In the genomic region with DNA sequence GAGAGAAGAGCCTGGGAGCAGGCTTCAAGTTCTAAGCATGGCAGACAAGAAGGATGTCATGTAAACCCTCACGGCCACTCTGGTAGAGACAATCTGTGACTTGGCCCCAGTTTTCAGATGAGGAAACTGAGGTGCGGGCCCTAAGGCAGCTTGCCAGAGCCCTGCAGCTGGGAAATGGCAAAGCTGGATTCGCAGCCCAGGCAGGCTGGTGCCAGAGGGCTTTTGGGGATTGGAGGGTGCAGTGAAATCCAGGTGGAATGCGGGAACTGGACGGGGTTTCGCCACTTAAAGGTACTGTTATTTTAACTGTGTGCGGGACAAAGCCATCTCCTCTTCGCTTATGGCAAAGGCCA, we compare ENCODE assay signal across 1 cellular context.
TF ChIP-seq lines count a peak whose summit lies in the region.

No MANE protein-coding gene starts in this region.

TF ChIP-seq in liver, 16 proteins besides CTCF, POLR2A, EP300 and RAD21:
- TF ChIP-seq, protein P1, sequence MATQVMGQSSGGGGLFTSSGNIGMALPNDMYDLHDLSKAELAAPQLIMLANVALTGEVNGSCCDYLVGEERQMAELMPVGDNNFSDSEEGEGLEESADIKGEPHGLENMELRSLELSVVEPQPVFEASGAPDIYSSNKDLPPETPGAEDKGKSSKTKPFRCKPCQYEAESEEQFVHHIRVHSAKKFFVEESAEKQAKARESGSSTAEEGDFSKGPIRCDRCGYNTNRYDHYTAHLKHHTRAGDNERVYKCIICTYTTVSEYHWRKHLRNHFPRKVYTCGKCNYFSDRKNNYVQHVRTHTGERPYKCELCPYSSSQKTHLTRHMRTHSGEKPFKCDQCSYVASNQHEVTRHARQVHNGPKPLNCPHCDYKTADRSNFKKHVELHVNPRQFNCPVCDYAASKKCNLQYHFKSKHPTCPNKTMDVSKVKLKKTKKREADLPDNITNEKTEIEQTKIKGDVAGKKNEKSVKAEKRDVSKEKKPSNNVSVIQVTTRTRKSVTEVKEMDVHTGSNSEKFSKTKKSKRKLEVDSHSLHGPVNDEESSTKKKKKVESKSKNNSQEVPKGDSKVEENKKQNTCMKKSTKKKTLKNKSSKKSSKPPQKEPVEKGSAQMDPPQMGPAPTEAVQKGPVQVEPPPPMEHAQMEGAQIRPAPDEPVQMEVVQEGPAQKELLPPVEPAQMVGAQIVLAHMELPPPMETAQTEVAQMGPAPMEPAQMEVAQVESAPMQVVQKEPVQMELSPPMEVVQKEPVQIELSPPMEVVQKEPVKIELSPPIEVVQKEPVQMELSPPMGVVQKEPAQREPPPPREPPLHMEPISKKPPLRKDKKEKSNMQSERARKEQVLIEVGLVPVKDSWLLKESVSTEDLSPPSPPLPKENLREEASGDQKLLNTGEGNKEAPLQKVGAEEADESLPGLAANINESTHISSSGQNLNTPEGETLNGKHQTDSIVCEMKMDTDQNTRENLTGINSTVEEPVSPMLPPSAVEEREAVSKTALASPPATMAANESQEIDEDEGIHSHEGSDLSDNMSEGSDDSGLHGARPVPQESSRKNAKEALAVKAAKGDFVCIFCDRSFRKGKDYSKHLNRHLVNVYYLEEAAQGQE (IDR thresholded peaks at IDR 0.05) = no peak
- TF ChIP-seq JUND (IDR thresholded peaks at IDR 0.05) (no peak), YY1 (IDR thresholded peaks at IDR 0.05) (peak; percentile 34), RXRA (IDR thresholded peaks at IDR 0.05) (no peak), FOXA2 (IDR thresholded peaks at IDR 0.05) (no peak), GABPA (IDR thresholded peaks at IDR 0.05 in 1 of 2, conservative IDR thresholded peaks at IDR 0.05 in 1 of 2) (no peak), EGR1 (IDR thresholded peaks at IDR 0.05; ENCODE audit: low read depth in 2 of 2) (peak in 1 of 2 donors; percentile 27), TAF1 (conservative IDR thresholded peaks at IDR 0.05) (no peak), HNF4G (IDR thresholded peaks at IDR 0.05) (no peak), SP1 (IDR thresholded peaks at IDR 0.05) (peak; percentile 42), FOXA1 (IDR thresholded peaks at IDR 0.05) (no peak), HNF4A (conservative IDR thresholded peaks at IDR 0.05) (peak in 1 of 2 donors; percentile 34)
- TF ChIP-seq, protein P2, sequence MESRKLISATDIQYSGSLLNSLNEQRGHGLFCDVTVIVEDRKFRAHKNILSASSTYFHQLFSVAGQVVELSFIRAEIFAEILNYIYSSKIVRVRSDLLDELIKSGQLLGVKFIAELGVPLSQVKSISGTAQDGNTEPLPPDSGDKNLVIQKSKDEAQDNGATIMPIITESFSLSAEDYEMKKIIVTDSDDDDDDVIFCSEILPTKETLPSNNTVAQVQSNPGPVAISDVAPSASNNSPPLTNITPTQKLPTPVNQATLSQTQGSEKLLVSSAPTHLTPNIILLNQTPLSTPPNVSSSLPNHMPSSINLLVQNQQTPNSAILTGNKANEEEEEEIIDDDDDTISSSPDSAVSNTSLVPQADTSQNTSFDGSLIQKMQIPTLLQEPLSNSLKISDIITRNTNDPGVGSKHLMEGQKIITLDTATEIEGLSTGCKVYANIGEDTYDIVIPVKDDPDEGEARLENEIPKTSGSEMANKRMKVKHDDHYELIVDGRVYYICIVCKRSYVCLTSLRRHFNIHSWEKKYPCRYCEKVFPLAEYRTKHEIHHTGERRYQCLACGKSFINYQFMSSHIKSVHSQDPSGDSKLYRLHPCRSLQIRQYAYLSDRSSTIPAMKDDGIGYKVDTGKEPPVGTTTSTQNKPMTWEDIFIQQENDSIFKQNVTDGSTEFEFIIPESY (IDR thresholded peaks at IDR 0.05) = peak; percentile 29
TF ChIP-seq in liver: peak in this region for 5.
